In genomic region chr13:46050771-46051170, GRCh38 we compare ENCODE assay signal across 1 cellular context.
TF ChIP-seq lines count a peak whose summit lies in the region.

No MANE protein-coding gene starts in this region.

TF ChIP-seq in HEK293, 187 proteins besides CTCF, POLR2A, EP300 and RAD21 (continued from another document):
- no peak for TF ChIP-seq ZNF521 (tag by site-specific recombination; IDR thresholded peaks at IDR 0.05)
- TF ChIP-seq KLF7 (tag by site-specific recombination; IDR thresholded peaks at IDR 0.05; ENCODE audit: borderline replicate concordance), result no peak
- peak; percentile 89 for TF ChIP-seq ZNF664 (tag by site-specific recombination; IDR thresholded peaks at IDR 0.05)
- TF ChIP-seq YY2 (tag by site-specific recombination; IDR thresholded peaks at IDR 0.05), result no peak
- TF ChIP-seq ZBTB7A (tag by site-specific recombination; IDR thresholded peaks at IDR 0.05; ENCODE audit: low read depth), result no peak
- no peak for TF ChIP-seq ZNF549 (tag by site-specific recombination; IDR thresholded peaks at IDR 0.05)
- no peak for TF ChIP-seq ZNF221 (tag by site-specific recombination; IDR thresholded peaks at IDR 0.05; ENCODE audit: borderline replicate concordance)
- TF ChIP-seq ZNF449 (tag by site-specific recombination; IDR thresholded peaks at IDR 0.05), result no peak
- TF ChIP-seq ZNF530 (tag by site-specific recombination; IDR thresholded peaks at IDR 0.05; ENCODE audit: low read depth), result no peak
- TF ChIP-seq ZNF654 (tag by site-specific recombination; IDR thresholded peaks at IDR 0.05; ENCODE audit: low read depth), result no peak
TF ChIP-seq in HEK293: peak in this region for 2.
